Comparison of ENCODE assay signal across 9 cellular contexts in genomic region chr2:96888082-96889011, GRCh38. TPM values are rescaled to one million over a fixed set of nuclear protein-coding genes. Genes with fewer than 3 reads are reported as not detected.
A peak's percentile ranks its signal among the peaks of the same experiment; 100 is the strongest.
DNase-seq lines count a peak whose midpoint lies in the region; ATAC-seq and TF ChIP-seq lines count a peak whose summit lies in the region.
"Had no signal": no experiment of that assay in that cellular context is flagged by ENCODE, and none has a peak within 500 bp of the region (broad histone marks: within the 10 kb centered on the region; RNA-seq: fewer than 3 reads in every experiment).

No MANE protein-coding gene starts in this region.

- peaks cover 0 to 83% (median 38%) of the 10 kb centered on the region in 4 donors for H3K4me1 ChIP-seq in tibial nerve

- peak overlapping the region; percentile 2 for H3K27ac Mint-ChIP-seq in memory B cell

- H3K36me3 Mint-ChIP-seq in memory B cell, result no peaks in the 10 kb centered on the region

- no peak overlapping the region for H3K4me3 Mint-ChIP-seq in memory B cell

- peak overlapping the region; percentile 98 for H3K27ac ChIP-seq in angular gyrus (ENCODE audit: low read depth, low read length)
- H3K27ac ChIP-seq in tibial nerve, result peak overlapping the region; percentile 25 to 78 (median 54)

- no peak for TF ChIP-seq POLR2A in tibial nerve (IDR thresholded peaks at IDR 0.05)

- H3K4me1 Mint-ChIP-seq in memory B cell, result peaks cover 16% of the 10 kb centered on the region

- no peak for TF ChIP-seq CTCF in tibial nerve (IDR thresholded peaks at IDR 0.05)

- H3K9me3 ChIP-seq in tibial nerve, result no peaks in the 10 kb centered on the region

- H3K27me3 ChIP-seq in tibial nerve, result no peaks in the 10 kb centered on the region

- no peaks in the 10 kb centered on the region for H3K27me3 Mint-ChIP-seq in memory B cell

- H3K9me3 Mint-ChIP-seq in memory B cell, result no peaks in the 10 kb centered on the region

- H3K4me3 ChIP-seq in tibial nerve, result peak overlapping the region in 1 of 4 donors; percentile 19

- no peaks in the 10 kb centered on the region for H3K36me3 ChIP-seq in tibial nerve

- TF ChIP-seq EP300 in tibial nerve (IDR thresholded peaks at IDR 0.05), result no peak

- DNase-seq in NCI-H2107 treated with DMSO at 0.1 percent for 48 hours (lab: John Stamatoyannopoulos, UW; ENCODE audit: unreplicated experiment), result peak; percentile 30
- DNase-seq in NCI-H2107 (lab: John Stamatoyannopoulos, UW), result no peak
- DNase-seq in memory B cell (ENCODE audit: low spot score in 2 of 2), result no peak
- no peak for DNase-seq in tibial nerve (ENCODE audit: low spot score in 2 of 2)
- DNase-seq in NCI-H2227 (lab: John Stamatoyannopoulos, UW; ENCODE audit: unreplicated experiment), result no peak
- no peak for DNase-seq in activated CD4-positive, alpha-beta T cell treated with anti-CD3 and anti-CD28 coated beads for 1 hour
- DNase-seq: NCI-H1105 treated with DMSO at 0.1 percent for 48 hours had no signal

- WGBS in tibial nerve, 2 donors, result 28 to 30% methylated on average over 12 of the region's 12 CpGs

- peak; percentile 88 for ATAC-seq in memory B cell (ENCODE audit: low read depth)
- ATAC-seq in GM18873 (IDR thresholded peaks at IDR 0.05; ENCODE audit: low FRiP score, unreplicated experiment), result no peak

RNA-seq across cellular contexts. Expression of gene SEMA4C, which starts 18.5 kb away (rescaled TPM):
- 100 to 1,000 TPM; 120 to 181 (median 147) TPM for total RNA-seq in tibial nerve

RNA-seq across cellular contexts. Expression of gene ANKRD39, which starts 30.5 kb away (rescaled TPM):
- total RNA-seq in tibial nerve, result 10 to 100 TPM; 13.8 to 23.7 (median 19.5) TPM

RNA-seq across cellular contexts. Expression of gene ANKRD23, which starts 44.5 kb away (rescaled TPM):
- 10 to 100 TPM in 2 of 4 donors, 1 to 10 TPM in 2; 6.1 to 23.1 (median 11.2) TPM for total RNA-seq in tibial nerve
